Comparison of ENCODE assay signal across 21 cellular contexts in the genomic region with DNA sequence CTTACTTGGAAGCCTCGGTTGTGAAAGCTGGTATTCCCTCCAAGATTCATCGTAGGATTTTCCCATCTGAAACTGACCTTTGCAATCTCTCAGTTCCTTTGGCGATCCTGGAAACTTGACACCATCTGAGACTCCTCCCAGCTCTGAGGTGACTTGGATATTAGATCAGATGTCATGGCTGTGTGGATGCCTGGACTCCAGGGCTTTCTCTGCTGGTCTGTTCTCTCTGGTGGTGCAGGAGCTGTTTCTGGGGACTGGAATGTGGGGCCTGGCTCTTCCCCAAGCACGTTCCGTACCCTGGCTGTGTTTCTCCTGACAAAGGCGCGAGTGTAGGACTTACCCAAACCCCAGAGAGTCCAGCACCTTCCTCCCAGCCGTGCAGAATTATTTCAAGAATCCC.
DNase-seq lines count a peak whose midpoint lies in the region; ATAC-seq and TF ChIP-seq lines count a peak whose summit lies in the region.
"Had no signal": no experiment of that assay in that cellular context is flagged by ENCODE, and none has a peak within 500 bp of the region (broad histone marks: within the 10 kb centered on the region; RNA-seq: fewer than 3 reads in every experiment).

No MANE protein-coding gene starts in this region.

- H3K23ac ChIP-seq in trophoblast cell (ENCODE audit: low read length), result no peak overlapping the region

- 38 to 46% (median 42%) methylated on average over 8 of the region's 8 CpGs for WGBS in heart left ventricle, 4 donors
- no CpG with 5 or more reads among the region's 8 CpGs for WGBS in trophoblast cell (ENCODE audit: extremely low coverage, insufficient coverage, insufficient read length)

- no peak overlapping the region for H3K9ac ChIP-seq in trophoblast cell (ENCODE audit: low read length)

- no peak overlapping the region for H4K91ac ChIP-seq in trophoblast cell (ENCODE audit: low read depth, low read length)

- no peaks in the 10 kb centered on the region for H3K9me3 ChIP-seq in heart left ventricle
- H3K9me3 ChIP-seq in trophoblast cell (ENCODE audit: insufficient read depth, low read depth, low read length), result no peaks in the 10 kb centered on the region
- H3K9me3 ChIP-seq: BE2C, esophagus squamous epithelium, neutrophil, sigmoid colon had no signal

- H3K79me2 ChIP-seq in trophoblast cell (ENCODE audit: control insufficient read depth, insufficient read depth, low read length, poor library complexity), result no peaks in the 10 kb centered on the region

- ATAC-seq in heart left ventricle (peak in 3 of 4 donors; percentile 33 to 89 (median 54)), HG02970 (IDR thresholded peaks at IDR 0.05; ENCODE audit: low FRiP score, unreplicated experiment) (no peak), GM18517 (IDR thresholded peaks at IDR 0.05; ENCODE audit: unreplicated experiment) (no peak)
- ATAC-seq: SK-N-SH treated with all-trans-retinoic acid at 6 μM for 48 hours; stimulated activated naive B cell treated with anti-CD40 and anti-IgM and Interleukin-4, amounts not matched to agents 10 μg/mL and 1 μg/mL and 100 μg/mL, for 72 hours had no signal

- H4K8ac ChIP-seq in trophoblast cell (ENCODE audit: low read depth, low read length), result no peak overlapping the region

- no peaks in the 10 kb centered on the region for H3K79me1 ChIP-seq in trophoblast cell (ENCODE audit: low read length)

- H2BK12ac ChIP-seq in trophoblast cell (ENCODE audit: low read length), result no peak overlapping the region

- no peak overlapping the region for H3K18ac ChIP-seq in trophoblast cell (ENCODE audit: low read length)

- no peak overlapping the region for H2AK5ac ChIP-seq in trophoblast cell (ENCODE audit: low read length)

- H3K14ac ChIP-seq in trophoblast cell (ENCODE audit: low read length), result no peak overlapping the region

- H3K4ac ChIP-seq in trophoblast cell (ENCODE audit: low read depth, low read length), result no peak overlapping the region

- H3K4me3 ChIP-seq in H7 (ENCODE audit: insufficient read depth, low read depth, low read length), result no peak overlapping the region
- no peak overlapping the region for H3K4me3 ChIP-seq in heart left ventricle
- no peak overlapping the region for H3K4me3 ChIP-seq in trophoblast cell (ENCODE audit: low read depth, low read length)
- H3K4me3 ChIP-seq: esophagus squamous epithelium, sigmoid colon had no signal

- peak; percentile 73 for DNase-seq in H7
- DNase-seq in SK-N-DZ (ENCODE audit: low spot score), result peak; percentile 32
- DNase-seq in heart left ventricle, result no peak
- peak; percentile 16 to 53 for DNase-seq in trophoblast cell
- no peak for DNase-seq in stimulated activated CD4-positive, alpha-beta T cell treated with anti-CD3 and anti-CD28 coated beads, Interleukin-1b, Interleukin-23, amount 100 ng/mL, for 48 hours
- DNase-seq: activated CD4-positive, alpha-beta T cell treated with anti-CD3 and anti-CD28 coated beads, Interleukin-2, amount 50 U/mL, for 4 hours; BE2C; DMS153; esophagus squamous epithelium; HCEC 1CT; Karpas-422; mesenchymal stem cell; NCI-H1694 treated with DMSO at 0.1 percent for 48 hours; NCI-H524; OCI-M1; sigmoid colon; stimulated activated naive B cell treated with anti-CD40 and anti-IgM and Interleukin-4, amounts not matched to agents 10 μg/mL and 1 μg/mL and 100 μg/mL, for 72 hours had no signal

- H3K4me1 ChIP-seq in heart left ventricle, result no peaks in the 10 kb centered on the region
- H3K4me1 ChIP-seq in trophoblast cell (ENCODE audit: control insufficient read depth in 1 of 2, insufficient read depth in 2 of 2, low read length in 2 of 2), result peaks cover 3 to 7% of the 10 kb centered on the region in 2 experiments
- H3K4me1 ChIP-seq: BE2C, esophagus squamous epithelium, sigmoid colon had no signal

- no peaks in the 10 kb centered on the region for H3K36me3 ChIP-seq in H7 (replicated peaks; ENCODE audit: control insufficient read depth, insufficient read depth, low read length)
- no peaks in the 10 kb centered on the region for H3K36me3 ChIP-seq in heart left ventricle
- H3K36me3 ChIP-seq in trophoblast cell (ENCODE audit: control insufficient read depth in 1 of 2, insufficient read depth in 2 of 2, low read length in 2 of 2), result no peaks in the 10 kb centered on the region
- H3K36me3 ChIP-seq: BE2C, esophagus squamous epithelium, neutrophil, sigmoid colon had no signal

- H2AFZ ChIP-seq in trophoblast cell (ENCODE audit: insufficient read depth, low read length, poor library complexity), result no peak overlapping the region

- TF ChIP-seq POLR2A in heart left ventricle (IDR thresholded peaks at IDR 0.05), result no peak

- no peak overlapping the region for H2BK120ac ChIP-seq in trophoblast cell (ENCODE audit: insufficient read depth, low read length, poor library complexity)

- TF ChIP-seq CTCF in heart left ventricle (IDR thresholded peaks at IDR 0.05), result no peak

- no peak overlapping the region for H4K12ac ChIP-seq in trophoblast cell (ENCODE audit: low read depth, low read length)

- no peak overlapping the region for H2BK5ac ChIP-seq in trophoblast cell (ENCODE audit: low read depth, low read length, poor library complexity)

- peak overlapping the region; percentile 33 for H3K4me2 ChIP-seq in trophoblast cell (ENCODE audit: low read length)

- H3K27me3 ChIP-seq in H7 (ENCODE audit: control insufficient read depth, insufficient read depth, low read length), result no peaks in the 10 kb centered on the region
- no peaks in the 10 kb centered on the region for H3K27me3 ChIP-seq in heart left ventricle
- H3K27me3 ChIP-seq in trophoblast cell (ENCODE audit: insufficient read depth, low read length), result no peaks in the 10 kb centered on the region
- H3K27me3 ChIP-seq: BE2C, esophagus squamous epithelium, neutrophil, sigmoid colon had no signal

- intact Hi-C loops in heart left ventricle (cut with DNase I), result no loop called here

- H3K27ac ChIP-seq in heart left ventricle, result no peak overlapping the region
- no peak overlapping the region for H3K27ac ChIP-seq in trophoblast cell (ENCODE audit: low read depth, low read length)
- H3K27ac ChIP-seq: esophagus squamous epithelium, neutrophil, sigmoid colon had no signal

Comparison
In these comparisons a context has a peak if more than half of its experiments do, and no peak if none do; other contexts are left out.
1. DNase-seq: peak in H7 (single experiment), SK-N-DZ (single experiment) and trophoblast cell (2 of 2); none in heart left ventricle (0 of 5) and stimulated activated CD4-positive, alpha-beta T cell treated with anti-CD3 and anti-CD28 coated beads, Interleukin-1b, Interleukin-23, amount 100 ng/mL, for 48 hours (single experiment).
2. ATAC-seq: peak in heart left ventricle (3 of 4); none in HG02970 (single experiment) and GM18517 (single experiment).